In the genomic region with DNA sequence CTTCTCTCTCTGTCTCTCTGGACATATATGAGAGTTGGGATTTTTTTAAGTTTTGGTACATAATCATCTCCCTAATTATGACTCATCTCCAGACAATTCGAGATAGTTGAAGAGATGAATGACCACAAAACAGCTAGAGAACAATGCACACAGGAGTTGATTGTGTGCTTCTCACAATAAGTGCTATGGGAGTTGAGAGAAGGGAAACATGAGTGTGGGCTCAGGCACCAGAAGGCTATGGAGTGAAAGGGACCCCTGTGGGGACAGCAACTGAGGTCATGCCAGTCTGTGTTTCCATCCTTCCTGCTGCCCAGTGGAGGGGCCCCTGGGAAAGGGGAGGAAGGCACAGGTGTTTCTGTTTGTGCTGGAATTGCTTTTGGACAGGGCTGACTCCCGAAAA, we compare ENCODE assay signal across 11 cellular contexts. TPM values are rescaled to one million over a fixed set of nuclear protein-coding genes. Genes with fewer than 3 reads are reported as not detected.
DNase-seq lines count a peak whose midpoint lies in the region; FAIRE-seq and TF ChIP-seq lines count a peak whose summit lies in the region.
"Had no signal": no experiment of that assay in that cellular context is flagged by ENCODE, and none has a peak within 500 bp of the region (broad histone marks: within the 10 kb centered on the region; RNA-seq: fewer than 3 reads in every experiment).

No MANE protein-coding gene starts in this region.

- peak overlapping the region; percentile 73 for H3K4me2 ChIP-seq in astrocyte (ENCODE audit: low read length)
- peak overlapping the region; percentile 29 for H3K4me2 ChIP-seq in keratinocyte (ENCODE audit: control insufficient read depth, extremely low read depth, insufficient read depth, low read depth, low read length)

- no peaks in the 10 kb centered on the region for H3K79me2 ChIP-seq in astrocyte (ENCODE audit: insufficient read depth, low read length)
- H3K79me2 ChIP-seq in keratinocyte (ENCODE audit: control insufficient read depth, insufficient read depth, low read length): no peaks in the 10 kb centered on the region

- H3K4me1 Mint-ChIP-seq in astrocyte (ENCODE audit: low read depth, unreplicated experiment): peaks cover 40% of the 10 kb centered on the region

- H3K4me3 Mint-ChIP-seq in astrocyte (ENCODE audit: unreplicated experiment): no peak overlapping the region
- H3K4me3 Mint-ChIP-seq: CD4-positive, alpha-beta memory T cell had no signal

- FAIRE-seq in astrocyte (lab: Jason Lieb, UNC): no peak
- no peak for FAIRE-seq in keratinocyte (lab: Jason Lieb, UNC)

- peak; percentile 45 for DNase-seq in ACHN
- peak; percentile 78 for DNase-seq in astrocyte (ENCODE audit: low read depth)
- DNase-seq in keratinocyte (ENCODE audit: low read depth, low spot score): no peak
- DNase-seq in adrenal gland: no peak
- no peak for DNase-seq in HPDE6-E6E7 (ENCODE audit: extremely low spot score)
- DNase-seq in NCI-H2107 treated with DMSO at 0.1 percent for 48 hours (lab: John Stamatoyannopoulos, UW; ENCODE audit: unreplicated experiment): no peak
- DNase-seq in T-helper 9 cell: no peak
- DNase-seq: CD4-positive, alpha-beta memory T cell; cortex of kidney had no signal

- no peaks in the 10 kb centered on the region for H3K36me3 Mint-ChIP-seq in astrocyte (ENCODE audit: low read depth, unreplicated experiment)
- H3K36me3 Mint-ChIP-seq: CD4-positive, alpha-beta memory T cell had no signal

- H3K4me3 ChIP-seq in HEK293 (ENCODE audit: low read depth, low read length) (no peak overlapping the region), astrocyte (ENCODE audit: insufficient read depth, low read depth, low read length) (no peak overlapping the region), keratinocyte (ENCODE audit: control insufficient read depth in 2 of 3, extremely low read depth in 1 of 3, insufficient read depth in 2 of 3, low read depth in 1 of 3, low read length in 3 of 3) (no peak overlapping the region), adrenal gland (no peak overlapping the region)
- H3K4me3 ChIP-seq: HAP-1 had no signal

- dilution Hi-C loops in keratinocyte (cut with MboI; ENCODE audit: extremely low pct_ligation_motif_present, low sequenced_read_pairs): no loop called here

- POLR2A ChIA-PET in HEK293 (lab: Yijun Ruan, JAX): interaction anchor here (0.6 kb wide), 1 partner anchor 486 kb away, joined by 4 read pairs; no protein-coding TSS in a partner anchor

- TF ChIP-seq POLR2A in adrenal gland (IDR thresholded peaks at IDR 0.05): no peak

- WGBS in adrenal gland, 4 donors: 45 to 74% (median 66%) methylated on average over 2 of the region's 2 CpGs

- TF ChIP-seq CTCF in HEK293 (tag by site-specific recombination; IDR thresholded peaks at IDR 0.05): no peak
- no peak for TF ChIP-seq CTCF in astrocyte (IDR thresholded peaks at IDR 0.05; ENCODE audit: insufficient read depth, low read depth, low read length)
- TF ChIP-seq CTCF in keratinocyte (optimal IDR thresholded peaks at IDR 0.05 in 1 of 3, IDR thresholded peaks at IDR 0.05 in 1 of 3, conservative IDR thresholded peaks at IDR 0.05 in 1 of 3; ENCODE audit: extremely low read depth in 1 of 3, insufficient read depth in 2 of 3, low read length in 3 of 3): no peak
- TF ChIP-seq CTCF in adrenal gland (IDR thresholded peaks at IDR 0.05): no peak

- H2AFZ ChIP-seq in astrocyte (ENCODE audit: low read depth, low read length) (no peak overlapping the region), keratinocyte (ENCODE audit: control insufficient read depth, low read length) (no peak overlapping the region)

- no peak overlapping the region for H3K27ac ChIP-seq in HEK293 (ENCODE audit: extremely low read depth, low read depth, low read length)
- peak overlapping the region; percentile 10 for H3K27ac ChIP-seq in astrocyte (ENCODE audit: low read depth, low read length)
- H3K27ac ChIP-seq in keratinocyte (ENCODE audit: control insufficient read depth, insufficient read depth, low read length): peak overlapping the region; percentile 1
- peak overlapping the region in 1 of 5 donors; percentile 59 for H3K27ac ChIP-seq in adrenal gland

- H3K27me3 ChIP-seq in astrocyte (ENCODE audit: insufficient read depth, low read length) (no peaks in the 10 kb centered on the region), keratinocyte (ENCODE audit: control insufficient read depth, extremely low read depth, insufficient read depth, low read length) (no peaks in the 10 kb centered on the region), adrenal gland (no peaks in the 10 kb centered on the region)

- in situ Hi-C loops in ACHN (cut with HindIII; ENCODE audit: low pct_ligation_motif_present, low pct_unique_long_range_greater_than_20kb, low sequenced_read_pairs): no loop called here

- peak overlapping the region; percentile 18 for H3K27ac Mint-ChIP-seq in astrocyte (ENCODE audit: unreplicated experiment)

- H3K9me3 ChIP-seq in HEK293 (ENCODE audit: control insufficient read depth, insufficient read depth, low read depth, low read length): no peaks in the 10 kb centered on the region
- H3K9me3 ChIP-seq in astrocyte (ENCODE audit: insufficient read depth, low read depth, low read length): no peaks in the 10 kb centered on the region
- no peaks in the 10 kb centered on the region for H3K9me3 ChIP-seq in keratinocyte (ENCODE audit: control insufficient read depth, low read depth, low read length)
- no peaks in the 10 kb centered on the region for H3K9me3 ChIP-seq in adrenal gland (replicated peaks in 1 of 3)
- H3K9me3 ChIP-seq: HAP-1 had no signal

- intact Hi-C loops in adrenal gland (cut with DNase I): loop anchor here in 1 of 2 donors (5.0 kb wide), 1 partner anchor 130 kb away; no protein-coding TSS in a partner anchor

- CTCF ChIA-PET in HEK293 (lab: Yijun Ruan, JAX): interaction anchor here (0.6 kb wide), 2 partner anchors 9 to 200 kb away, joined by 3 to 4 read pairs; no protein-coding TSS in a partner anchor

- H3K4me1 ChIP-seq in HEK293 (ENCODE audit: control insufficient read depth, insufficient read depth, low read length) (no peaks in the 10 kb centered on the region), astrocyte (ENCODE audit: insufficient read depth, low read length) (peaks cover 29% of the 10 kb centered on the region), keratinocyte (ENCODE audit: control insufficient read depth, extremely low read depth, insufficient read depth, low read length) (peaks cover 29% of the 10 kb centered on the region), adrenal gland (replicated peaks in 1 of 2) (peaks cover 8 to 12% of the 10 kb centered on the region in 2 donors)

- H3K36me3 ChIP-seq in HEK293 (ENCODE audit: control insufficient read depth in 2 of 2, insufficient read depth in 1 of 2, low read length in 2 of 2) (no peaks in the 10 kb centered on the region), astrocyte (ENCODE audit: insufficient read depth, low read length) (no peaks in the 10 kb centered on the region), keratinocyte (ENCODE audit: control insufficient read depth in 2 of 2, extremely low read depth in 1 of 2, insufficient read depth in 2 of 2, low read length in 2 of 2) (no peaks in the 10 kb centered on the region), adrenal gland (replicated peaks in 1 of 2) (no peaks in the 10 kb centered on the region)
- H3K36me3 ChIP-seq: HAP-1 had no signal

- H3K9ac ChIP-seq in astrocyte (ENCODE audit: low read length) (no peak overlapping the region), keratinocyte (ENCODE audit: control insufficient read depth, extremely low read depth, insufficient read depth, low read length) (no peak overlapping the region)

- H3K27me3 Mint-ChIP-seq in astrocyte (ENCODE audit: low read depth, unreplicated experiment): peaks cover 2% of the 10 kb centered on the region
- H3K27me3 Mint-ChIP-seq: CD4-positive, alpha-beta memory T cell had no signal

- H3K9me1 ChIP-seq in keratinocyte (ENCODE audit: control insufficient read depth, extremely low read depth, insufficient read depth, low read length): no peaks in the 10 kb centered on the region

- no peaks in the 10 kb centered on the region for H4K20me1 ChIP-seq in astrocyte (ENCODE audit: insufficient read depth, low read length)
- H4K20me1 ChIP-seq in keratinocyte (ENCODE audit: control insufficient read depth, extremely low read depth, insufficient read depth, low read length): no peaks in the 10 kb centered on the region

- H3K9me3 Mint-ChIP-seq in astrocyte (ENCODE audit: unreplicated experiment): no peaks in the 10 kb centered on the region
- H3K9me3 Mint-ChIP-seq: CD4-positive, alpha-beta memory T cell had no signal

TF ChIP-seq in HEK293, 187 proteins besides CTCF, POLR2A, EP300 and RAD21:
- TF ChIP-seq ZIC2 (tag by site-specific recombination; IDR thresholded peaks at IDR 0.05) (0 out of 2 replicates have a peak, but pooled peaks have one; percentile 9), OSR2 (tag by site-specific recombination; IDR thresholded peaks at IDR 0.05) (no peak)
- TF ChIP-seq, protein P1, sequence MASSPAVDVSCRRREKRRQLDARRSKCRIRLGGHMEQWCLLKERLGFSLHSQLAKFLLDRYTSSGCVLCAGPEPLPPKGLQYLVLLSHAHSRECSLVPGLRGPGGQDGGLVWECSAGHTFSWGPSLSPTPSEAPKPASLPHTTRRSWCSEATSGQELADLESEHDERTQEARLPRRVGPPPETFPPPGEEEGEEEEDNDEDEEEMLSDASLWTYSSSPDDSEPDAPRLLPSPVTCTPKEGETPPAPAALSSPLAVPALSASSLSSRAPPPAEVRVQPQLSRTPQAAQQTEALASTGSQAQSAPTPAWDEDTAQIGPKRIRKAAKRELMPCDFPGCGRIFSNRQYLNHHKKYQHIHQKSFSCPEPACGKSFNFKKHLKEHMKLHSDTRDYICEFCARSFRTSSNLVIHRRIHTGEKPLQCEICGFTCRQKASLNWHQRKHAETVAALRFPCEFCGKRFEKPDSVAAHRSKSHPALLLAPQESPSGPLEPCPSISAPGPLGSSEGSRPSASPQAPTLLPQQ (tag by site-specific recombination; IDR thresholded peaks at IDR 0.05): no peak

RNA-seq across cellular contexts. Expression of gene YWHAQ, which starts 6.5 kb away (rescaled TPM):
- total RNA-seq in astrocyte (358 and 408 TPM in 2 replicates), adrenal gland (100 to 1,000 TPM; 157 to 296 (median 241) TPM)
- polyA plus RNA-seq in keratinocyte (365 to 593 TPM (median 369 TPM) in 3 replicates), adrenal gland (100 to 1,000 TPM in 1 of 3 donors, 10 to 100 TPM in 2; 74.1 to 477 (median 87.7) TPM)
- polyA plus RNA-seq in keratinocyte (2011; ENCODE audit: low read depth): 246 TPM
- polyA plus RNA-seq in keratinocyte (2011; cell fraction: cytosol; rRNA removed): 402 and 692 TPM in 2 replicates
- 167 and 201 TPM in 2 replicates for polyA plus RNA-seq in keratinocyte (2011; cell fraction: nucleus; rRNA removed)
- 214 and 344 TPM in 2 replicates for polyA plus RNA-seq in keratinocyte (2012; ENCODE audit: low replicate concordance)
- polyA minus RNA-seq in keratinocyte: 148 to 431 TPM (median 274 TPM) in 3 replicates
- polyA minus RNA-seq in keratinocyte (2011; cell fraction: cytosol; rRNA and poly(A)+ RNA removed): 428 TPM
- polyA minus RNA-seq in keratinocyte (2011; cell fraction: nucleus; rRNA and poly(A)+ RNA removed): 84.2 and 150 TPM in 2 replicates

Comparison
In these comparisons a context has a peak if more than half of its experiments do, and no peak if none do; other contexts are left out.
1. DNase-seq: peak in ACHN (single experiment) and astrocyte (single experiment); none in keratinocyte (single experiment), adrenal gland (0 of 7), HPDE6-E6E7 (single experiment), NCI-H2107 treated with DMSO at 0.1 percent for 48 hours (single experiment) and T-helper 9 cell (single experiment).